In genomic region chr11:74466916-74467885, GRCh38 we compare ENCODE assay signal across 9 cellular contexts. TPM values are rescaled to one million over a fixed set of nuclear protein-coding genes. Genes with fewer than 3 reads are reported as not detected.
DNase-seq lines count a peak whose midpoint lies in the region; ATAC-seq and TF ChIP-seq lines count a peak whose summit lies in the region.
"Had no signal": no experiment of that assay in that cellular context is flagged by ENCODE, and none has a peak within 500 bp of the region (broad histone marks: within the 10 kb centered on the region; RNA-seq: fewer than 3 reads in every experiment).

Gene KCNE3, minus strand, starts transcription at chr11:74467549. Its CDS starts 9,986 bp downstream, at chr11:74457563.

- H3K4me1 ChIP-seq in HUES64 (ENCODE audit: insufficient read depth, low read length) (peaks cover 16% of the 10 kb centered on the region), ectodermal cell (ENCODE audit: control insufficient read depth, insufficient read depth, low read length) (no peaks in the 10 kb centered on the region), liver (ENCODE audit: control insufficient read depth in 4 of 4, insufficient read depth in 4 of 4, low read length in 3 of 4) (peaks cover 0 to 16% (median 2%) of the 10 kb centered on the region in 4 donors)

- 8% methylated on average over 62 of the region's 62 CpGs for WGBS in HUES64
- WGBS in ectodermal cell, 2 experiments: 17 to 18% methylated on average over 62 of the region's 62 CpGs
- 19% methylated on average over 62 of the region's 62 CpGs for WGBS in liver

- POLR2A ChIA-PET in GM10248 (lab: Yijun Ruan, JAX): no interaction called here

- no peaks in the 10 kb centered on the region for H3K36me3 Mint-ChIP-seq in activated CD4-positive, alpha-beta T cell treated with anti-CD3 and anti-CD28 coated beads, Interleukin-2, amount 10 ng/mL, durations not matched to agents 24 days and 14 days (ENCODE audit: low read depth)

- intact Hi-C loops in activated CD4-positive, alpha-beta T cell treated with anti-CD3 and anti-CD28 coated beads, Interleukin-2, amount 10 ng/mL, durations not matched to agents 24 days and 14 days (cut with micrococcal nuclease): no loop called here

- no peak for TF ChIP-seq RAD21 in liver (IDR thresholded peaks at IDR 0.05)

- no peaks in the 10 kb centered on the region for H3K9me3 Mint-ChIP-seq in stimulated activated naive CD8-positive, alpha-beta T cell treated with anti-CD3 and anti-CD28 coated beads, Interleukin-15, amount 100 ng/mL, for 72 hours
- H3K9me3 Mint-ChIP-seq in activated CD4-positive, alpha-beta T cell treated with anti-CD3 and anti-CD28 coated beads, Interleukin-2, amount 10 ng/mL, durations not matched to agents 24 days and 14 days: no peaks in the 10 kb centered on the region
- H3K9me3 Mint-ChIP-seq: central memory CD8-positive, alpha-beta T cell had no signal

- no peak for DNase-seq in stimulated activated naive CD8-positive, alpha-beta T cell treated with anti-CD3 and anti-CD28 coated beads, Interleukin-15, amount 100 ng/mL, for 72 hours
- DNase-seq in GM10248 (ENCODE audit: extremely low spot score) (no peak), epidermal melanocyte (ENCODE audit: insufficient read length, low spot score) (no peak), UCSD-AML1 (lab: John Stamatoyannopoulos, UW; ENCODE audit: unreplicated experiment) (no peak)
- no peak for DNase-seq in activated CD4-positive, alpha-beta T cell treated with anti-CD3 and anti-CD28 coated beads, Interleukin-2, amount 10 ng/mL, durations not matched to agents 24 days and 14 days

- H3K4me3 ChIP-seq in HUES64 (ENCODE audit: low read length): peak within 1 kb of the TSS; percentile 67
- peak within 1 kb of the TSS; percentile 42 for H3K4me3 ChIP-seq in ectodermal cell (ENCODE audit: insufficient read depth, low read depth, low read length)
- peak within 1 kb of the TSS; percentile 44 to 55 (median 50) for H3K4me3 ChIP-seq in liver (ENCODE audit: low read depth in 1 of 3, low read length in 3 of 3)

- peak within 1 kb of the TSS in 1 of 2 donors; percentile 66 for H3K4me3 Mint-ChIP-seq in stimulated activated naive CD8-positive, alpha-beta T cell treated with anti-CD3 and anti-CD28 coated beads, Interleukin-15, amount 100 ng/mL, for 72 hours
- no peak within 1 kb of the TSS for H3K4me3 Mint-ChIP-seq in activated CD4-positive, alpha-beta T cell treated with anti-CD3 and anti-CD28 coated beads, Interleukin-2, amount 10 ng/mL, durations not matched to agents 24 days and 14 days
- H3K4me3 Mint-ChIP-seq: central memory CD8-positive, alpha-beta T cell had no signal

- peaks cover 20% of the 10 kb centered on the region for H3K27me3 ChIP-seq in HUES64 (ENCODE audit: insufficient read depth, low read length)
- H3K27me3 ChIP-seq in ectodermal cell (ENCODE audit: control insufficient read depth, insufficient read depth, low read length, poor library complexity, severe bottlenecking): peaks cover 30% of the 10 kb centered on the region
- no peaks in the 10 kb centered on the region for H3K27me3 ChIP-seq in liver (ENCODE audit: control insufficient read depth in 4 of 4, insufficient read depth in 4 of 4, low read length in 3 of 4)

- H3K36me3 ChIP-seq in HUES64 (ENCODE audit: insufficient read depth, low read length): no peaks in the 10 kb centered on the region
- no peaks in the 10 kb centered on the region for H3K36me3 ChIP-seq in ectodermal cell (ENCODE audit: control insufficient read depth, insufficient read depth, low read length)
- no peaks in the 10 kb centered on the region for H3K36me3 ChIP-seq in liver (ENCODE audit: control insufficient read depth in 4 of 4, insufficient read depth in 3 of 4, low read depth in 1 of 4, low read length in 3 of 4)

- H3K9ac ChIP-seq in HUES64 (ENCODE audit: low read depth, low read length): peak within 1 kb of the TSS; percentile 77
- H3K9ac ChIP-seq in liver (ENCODE audit: low read depth in 1 of 2, low read length in 2 of 2): peak within 1 kb of the TSS in 1 of 2 donors; percentile 61

- CTCF ChIA-PET in GM10248 (lab: Yijun Ruan, JAX): interaction anchor here (1.0 kb wide), 1 partner anchor 18 kb away, joined by 4 read pairs; no protein-coding TSS in a partner anchor

- H3K4me1 Mint-ChIP-seq in stimulated activated naive CD8-positive, alpha-beta T cell treated with anti-CD3 and anti-CD28 coated beads, Interleukin-15, amount 100 ng/mL, for 72 hours: peaks cover 6% of the 10 kb centered on the region
- H3K4me1 Mint-ChIP-seq in activated CD4-positive, alpha-beta T cell treated with anti-CD3 and anti-CD28 coated beads, Interleukin-2, amount 10 ng/mL, durations not matched to agents 24 days and 14 days: peaks cover 5% of the 10 kb centered on the region
- H3K4me1 Mint-ChIP-seq: central memory CD8-positive, alpha-beta T cell had no signal

- no peak within 1 kb of the TSS for H3K27ac Mint-ChIP-seq in stimulated activated naive CD8-positive, alpha-beta T cell treated with anti-CD3 and anti-CD28 coated beads, Interleukin-15, amount 100 ng/mL, for 72 hours
- H3K27ac Mint-ChIP-seq in activated CD4-positive, alpha-beta T cell treated with anti-CD3 and anti-CD28 coated beads, Interleukin-2, amount 10 ng/mL, durations not matched to agents 24 days and 14 days: no peak within 1 kb of the TSS

- H3K27ac ChIP-seq in HUES64 (ENCODE audit: low read depth, low read length): no peak within 1 kb of the TSS
- H3K27ac ChIP-seq in ectodermal cell (ENCODE audit: insufficient read depth, low read depth, low read length, poor library complexity, severe bottlenecking): no peak within 1 kb of the TSS
- peak within 1 kb of the TSS in 1 of 2 donors; percentile 4 for H3K27ac ChIP-seq in liver (ENCODE audit: low read depth in 1 of 2, low read length in 2 of 2)

- no peak for TF ChIP-seq CTCF in liver (IDR thresholded peaks at IDR 0.05; ENCODE audit: low read depth, low read length, missing input control)
- TF ChIP-seq CTCF in GM10248 (IDR thresholded peaks at IDR 0.05; ENCODE audit: control extremely low read depth, extremely low read depth, low read depth, missing control alignments): no peak

- peaks cover 45% of the 10 kb centered on the region for H3K27me3 Mint-ChIP-seq in stimulated activated naive CD8-positive, alpha-beta T cell treated with anti-CD3 and anti-CD28 coated beads, Interleukin-15, amount 100 ng/mL, for 72 hours
- peaks cover 35% of the 10 kb centered on the region for H3K27me3 Mint-ChIP-seq in activated CD4-positive, alpha-beta T cell treated with anti-CD3 and anti-CD28 coated beads, Interleukin-2, amount 10 ng/mL, durations not matched to agents 24 days and 14 days

- H3K9me3 ChIP-seq in HUES64 (ENCODE audit: insufficient read depth, low read depth, low read length): no peaks in the 10 kb centered on the region
- H3K9me3 ChIP-seq in ectodermal cell (ENCODE audit: control insufficient read depth, low read length): no peaks in the 10 kb centered on the region
- H3K9me3 ChIP-seq in liver (ENCODE audit: control insufficient read depth in 4 of 4, low read length in 3 of 4): no peaks in the 10 kb centered on the region

- peak; percentile 23 for ATAC-seq in stimulated activated naive CD8-positive, alpha-beta T cell treated with anti-CD3 and anti-CD28 coated beads, Interleukin-15, amount 100 ng/mL, for 72 hours

TF ChIP-seq in liver, 16 proteins besides CTCF, POLR2A, EP300 and RAD21 (continues in another document):
- TF ChIP-seq FOXA1 (IDR thresholded peaks at IDR 0.05) (no peak), EGR1 (IDR thresholded peaks at IDR 0.05; ENCODE audit: low read depth in 2 of 2) (no peak), HNF4G (IDR thresholded peaks at IDR 0.05) (no peak), FOXA2 (IDR thresholded peaks at IDR 0.05) (no peak), YY1 (IDR thresholded peaks at IDR 0.05) (no peak), JUND (IDR thresholded peaks at IDR 0.05) (no peak), HNF4A (conservative IDR thresholded peaks at IDR 0.05) (no peak), RXRA (IDR thresholded peaks at IDR 0.05) (no peak)
- TF ChIP-seq, protein P1, sequence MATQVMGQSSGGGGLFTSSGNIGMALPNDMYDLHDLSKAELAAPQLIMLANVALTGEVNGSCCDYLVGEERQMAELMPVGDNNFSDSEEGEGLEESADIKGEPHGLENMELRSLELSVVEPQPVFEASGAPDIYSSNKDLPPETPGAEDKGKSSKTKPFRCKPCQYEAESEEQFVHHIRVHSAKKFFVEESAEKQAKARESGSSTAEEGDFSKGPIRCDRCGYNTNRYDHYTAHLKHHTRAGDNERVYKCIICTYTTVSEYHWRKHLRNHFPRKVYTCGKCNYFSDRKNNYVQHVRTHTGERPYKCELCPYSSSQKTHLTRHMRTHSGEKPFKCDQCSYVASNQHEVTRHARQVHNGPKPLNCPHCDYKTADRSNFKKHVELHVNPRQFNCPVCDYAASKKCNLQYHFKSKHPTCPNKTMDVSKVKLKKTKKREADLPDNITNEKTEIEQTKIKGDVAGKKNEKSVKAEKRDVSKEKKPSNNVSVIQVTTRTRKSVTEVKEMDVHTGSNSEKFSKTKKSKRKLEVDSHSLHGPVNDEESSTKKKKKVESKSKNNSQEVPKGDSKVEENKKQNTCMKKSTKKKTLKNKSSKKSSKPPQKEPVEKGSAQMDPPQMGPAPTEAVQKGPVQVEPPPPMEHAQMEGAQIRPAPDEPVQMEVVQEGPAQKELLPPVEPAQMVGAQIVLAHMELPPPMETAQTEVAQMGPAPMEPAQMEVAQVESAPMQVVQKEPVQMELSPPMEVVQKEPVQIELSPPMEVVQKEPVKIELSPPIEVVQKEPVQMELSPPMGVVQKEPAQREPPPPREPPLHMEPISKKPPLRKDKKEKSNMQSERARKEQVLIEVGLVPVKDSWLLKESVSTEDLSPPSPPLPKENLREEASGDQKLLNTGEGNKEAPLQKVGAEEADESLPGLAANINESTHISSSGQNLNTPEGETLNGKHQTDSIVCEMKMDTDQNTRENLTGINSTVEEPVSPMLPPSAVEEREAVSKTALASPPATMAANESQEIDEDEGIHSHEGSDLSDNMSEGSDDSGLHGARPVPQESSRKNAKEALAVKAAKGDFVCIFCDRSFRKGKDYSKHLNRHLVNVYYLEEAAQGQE (IDR thresholded peaks at IDR 0.05): no peak

RNA-seq across cellular contexts. Expression of gene KCNE3, which starts in this region (rescaled TPM):
- 4.7 TPM for polyA plus RNA-seq in HUES64 (2013, experiment 1 of 2)
- polyA plus RNA-seq in HUES64 (2013, experiment 2 of 2): 6.3 TPM
- polyA plus RNA-seq in ectodermal cell (2013, experiment 1 of 4): 2.1 TPM
- 2.8 TPM for polyA plus RNA-seq in ectodermal cell (2013, experiment 2 of 4)
- 1.9 TPM for polyA plus RNA-seq in ectodermal cell (2013, experiment 3 of 4)
- polyA plus RNA-seq in ectodermal cell (2013, experiment 4 of 4): 2.4 TPM
- total RNA-seq in liver: 10 to 100 TPM in 1 of 2 donors, 1 to 10 TPM in 1; 5.4 to 22.9 TPM
- 1 to 10 TPM; 1.4 to 2.2 TPM for polyA plus RNA-seq in liver
- total RNA-seq in activated CD4-positive, alpha-beta T cell treated with anti-CD3 and anti-CD28 coated beads, Interleukin-2, amount 10 ng/mL, durations not matched to agents 24 days and 14 days: not detected in 2 replicates
